ENCODE assay signal across 16 cellular contexts in genomic region chr1:84541679-84542078, GRCh38. TPM values are rescaled to one million over a fixed set of nuclear protein-coding genes. Genes with fewer than 3 reads are reported as not detected.
DNase-seq lines count a peak whose midpoint lies in the region; ATAC-seq, FAIRE-seq and TF ChIP-seq lines count a peak whose summit lies in the region.
"Had no signal": no experiment of that assay in that cellular context is flagged by ENCODE, and none has a peak within 500 bp of the region (broad histone marks: within the 10 kb centered on the region; RNA-seq: fewer than 3 reads in every experiment).

No MANE protein-coding gene starts in this region.

- WGBS in right cardiac atrium = 91% methylated on average over 4 of the region's 4 CpGs

- no peaks in the 10 kb centered on the region for H3K9me3 Mint-ChIP-seq in activated T-cell treated with anti-CD3 and anti-CD28 coated beads, Interleukin-2, amount 50 U/mL, for 4 hours
- no peaks in the 10 kb centered on the region for H3K9me3 Mint-ChIP-seq in natural killer cell
- H3K9me3 Mint-ChIP-seq: CD4-positive, CD25-positive, alpha-beta regulatory T cell had no signal

- no peak for ATAC-seq in right cardiac atrium
- ATAC-seq in activated T-cell treated with anti-CD3 and anti-CD28 coated beads, Interleukin-2, amount 50 U/mL, for 4 hours = no peak
- ATAC-seq in natural killer cell = no peak

- H3K36me3 Mint-ChIP-seq in activated T-cell treated with anti-CD3 and anti-CD28 coated beads, Interleukin-2, amount 50 U/mL, for 4 hours (ENCODE audit: insufficient read depth) = peaks cover 20% of the 10 kb centered on the region
- H3K36me3 Mint-ChIP-seq in natural killer cell = peaks cover 14% of the 10 kb centered on the region

- peaks cover 4% of the 10 kb centered on the region for H3K4me1 Mint-ChIP-seq in activated T-cell treated with anti-CD3 and anti-CD28 coated beads, Interleukin-2, amount 50 U/mL, for 4 hours (ENCODE audit: low read depth)
- no peaks in the 10 kb centered on the region for H3K4me1 Mint-ChIP-seq in natural killer cell

- H3K4me3 Mint-ChIP-seq in activated T-cell treated with anti-CD3 and anti-CD28 coated beads, Interleukin-2, amount 50 U/mL, for 4 hours = no peak overlapping the region
- no peak overlapping the region for H3K4me3 Mint-ChIP-seq in natural killer cell
- H3K4me3 Mint-ChIP-seq: CD4-positive, CD25-positive, alpha-beta regulatory T cell had no signal

- H3K4me3 ChIP-seq in left ventricle myocardium inferior (no peak overlapping the region), right cardiac atrium (ENCODE audit: low read length) (no peak overlapping the region), brain microvascular endothelial cell (ENCODE audit: low read depth, low read length) (no peak overlapping the region)

- H3K4me1 ChIP-seq in left ventricle myocardium inferior (no peaks in the 10 kb centered on the region), right cardiac atrium (ENCODE audit: control insufficient read depth, insufficient read depth, low read length) (no peaks in the 10 kb centered on the region)

- H3K27ac ChIP-seq in left ventricle myocardium inferior (replicated peaks) (no peak overlapping the region), right cardiac atrium (ENCODE audit: low read length) (no peak overlapping the region), brain microvascular endothelial cell (no peak overlapping the region)

- TF ChIP-seq CTCF in left ventricle myocardium inferior (IDR thresholded peaks at IDR 0.05; ENCODE audit: borderline replicate concordance) (peak; percentile 33), brain microvascular endothelial cell (IDR thresholded peaks at IDR 0.05; ENCODE audit: low read depth, low read length, missing control alignments) (no peak), natural killer cell (IDR thresholded peaks at IDR 0.05) (no peak)

- DNase-seq in left ventricle myocardium inferior = no peak
- no peak for DNase-seq in right cardiac atrium
- DNase-seq in NAMALWA (ENCODE audit: low spot score) = peak; percentile 25
- DNase-seq in G401 (ENCODE audit: low spot score) = no peak
- DNase-seq in brain microvascular endothelial cell = no peak
- DNase-seq in activated T-cell treated with anti-CD3 and anti-CD28 coated beads, Interleukin-2, amount 50 U/mL, for 4 hours = no peak
- DNase-seq in natural killer cell = no peak
- DNase-seq: activated CD4-positive, alpha-beta T cell treated with anti-CD3 and anti-CD28 coated beads for 4 hours; activated gamma-delta T cell treated with Interleukin-2 at 50 U/mL for 16 hours; central memory CD4-positive, alpha-beta T cell; foreskin fibroblast; NCI-H345; stimulated activated CD4-positive, alpha-beta T cell treated with anti-CD3 and anti-CD28 coated beads, Interleukin-4, amount 100 ng/mL, for 1 hour had no signal

- no peak overlapping the region for H3K27ac Mint-ChIP-seq in natural killer cell

- intact Hi-C loops in left ventricle myocardium inferior (cut with micrococcal nuclease) = no loop called here
- intact Hi-C loops in right cardiac atrium (cut with DNase I) = no loop called here
- intact Hi-C loops in natural killer cell (cut with micrococcal nuclease) = no loop called here

- peaks cover 12% of the 10 kb centered on the region for H3K36me3 ChIP-seq in left ventricle myocardium inferior
- H3K36me3 ChIP-seq in brain microvascular endothelial cell (replicated peaks) = no peaks in the 10 kb centered on the region

- no peaks in the 10 kb centered on the region for H3K9me3 ChIP-seq in left ventricle myocardium inferior (replicated peaks)
- H3K9me3 ChIP-seq in right cardiac atrium (ENCODE audit: control insufficient read depth, low read length) = no peaks in the 10 kb centered on the region

- peak; percentile 63 for FAIRE-seq in endometrium (lab: Jason Lieb, UNC)

- no peaks in the 10 kb centered on the region for H3K27me3 ChIP-seq in left ventricle myocardium inferior (ENCODE audit: low read depth)
- H3K27me3 ChIP-seq in right cardiac atrium (ENCODE audit: control insufficient read depth, insufficient read depth) = no peaks in the 10 kb centered on the region
- no peaks in the 10 kb centered on the region for H3K27me3 ChIP-seq in brain microvascular endothelial cell (replicated peaks)

- in situ Hi-C loops in G401 (cut with HindIII; ENCODE audit: low sequenced_read_pairs) = no loop called here
- in situ Hi-C loops in brain microvascular endothelial cell (cut with HindIII; ENCODE audit: low pct_ligation_motif_present, low sequenced_read_pairs) = no loop called here

- no peaks in the 10 kb centered on the region for H3K27me3 Mint-ChIP-seq in activated T-cell treated with anti-CD3 and anti-CD28 coated beads, Interleukin-2, amount 50 U/mL, for 4 hours (ENCODE audit: low read depth)
- H3K27me3 Mint-ChIP-seq in natural killer cell (ENCODE audit: low read depth in 2 of 2) = no peaks in the 10 kb centered on the region
- H3K27me3 Mint-ChIP-seq: CD4-positive, CD25-positive, alpha-beta regulatory T cell had no signal

RNA-seq across cellular contexts. Expression of gene CTBS, which starts 32.6 kb away (rescaled TPM):
- total RNA-seq in left ventricle myocardium inferior = 6.2 TPM
- total RNA-seq in right cardiac atrium = 10 to 100 TPM in 3 of 4 donors, 1 to 10 TPM in 1; 8.4 to 13.3 (median 10.9) TPM
- 5.0 TPM for polyA plus RNA-seq in right cardiac atrium
- total RNA-seq in G401 (2014; rRNA removed; shearing (Covaris generic)) = 3.6 and 3.9 TPM in 2 replicates
- 1 to 10 TPM; 6.3 to 7.2 (median 6.9) TPM for total RNA-seq in activated T-cell treated with anti-CD3 and anti-CD28 coated beads, Interleukin-2, amount 50 U/mL, for 4 hours
- 10 to 100 TPM; 14.4 to 19.9 (median 17.1) TPM for total RNA-seq in natural killer cell

RNA-seq across cellular contexts. Expression of gene GNG5, which starts 35.3 kb away (rescaled TPM):
- 170 TPM for total RNA-seq in left ventricle myocardium inferior
- total RNA-seq in right cardiac atrium = 100 to 1,000 TPM; 149 to 162 (median 155) TPM
- 341 TPM for polyA plus RNA-seq in right cardiac atrium
- 65.8 and 117 TPM in 2 replicates for total RNA-seq in G401 (2014; rRNA removed; shearing (Covaris generic))
- total RNA-seq in activated T-cell treated with anti-CD3 and anti-CD28 coated beads, Interleukin-2, amount 50 U/mL, for 4 hours = 100 to 1,000 TPM; 102 to 112 (median 105) TPM
- total RNA-seq in natural killer cell = 10 to 100 TPM; 49.5 to 62.3 (median 57.5) TPM

RNA-seq across cellular contexts. Expression of gene SPATA1, which starts 35.5 kb away (rescaled TPM):
- total RNA-seq in left ventricle myocardium inferior (0.66 TPM), right cardiac atrium (1 to 10 TPM in 3 of 4 donors, under 1 TPM in 1; 0.69 to 2.5 (median 1.5) TPM), natural killer cell (1 to 10 TPM in 2 of 3 donors, under 1 TPM in 1; 0.63 to 4.1 (median 2.1) TPM)
- polyA plus RNA-seq in right cardiac atrium = 0.57 TPM
- total RNA-seq in G401 (2014; rRNA removed; shearing (Covaris generic)) = not detected in 2 replicates
- total RNA-seq in activated T-cell treated with anti-CD3 and anti-CD28 coated beads, Interleukin-2, amount 50 U/mL, for 4 hours = under 1 TPM in 1 of 3 donors, not detected in 2; 0.46 TPM
- total RNA-seq: HT1080 had no signal
